ENCODE assay signal across 1 cellular context in the genomic region with DNA sequence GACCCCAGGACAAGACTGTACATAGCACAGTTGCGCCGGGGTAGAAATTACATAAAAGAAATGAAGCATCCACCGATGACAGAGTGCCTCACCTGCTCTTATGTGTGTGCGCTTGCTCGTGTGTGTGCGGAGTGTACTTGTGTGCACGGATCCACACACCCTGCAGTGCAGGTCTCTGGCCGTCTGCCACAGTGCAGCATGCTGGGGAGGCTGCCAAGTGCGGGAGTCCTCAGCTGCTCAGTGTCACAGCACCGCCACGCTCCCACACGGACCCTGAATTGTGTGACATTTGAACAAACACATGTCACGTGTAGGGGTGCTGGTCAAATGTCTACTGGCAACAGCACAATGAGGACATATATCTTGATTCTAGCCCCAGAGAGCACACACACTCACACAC.
TF ChIP-seq lines count a peak whose summit lies in the region.

No MANE protein-coding gene starts in this region.

TF ChIP-seq in IMR-90, 13 proteins besides CTCF, POLR2A, EP300 and RAD21 (continued from another document):
- no peak for TF ChIP-seq MAFK (IDR thresholded peaks at IDR 0.05; ENCODE audit: low read depth, low read length)
- TF ChIP-seq CEBPB (IDR thresholded peaks at IDR 0.05; ENCODE audit: low read depth, low read length), result no peak
